In the genomic region with DNA sequence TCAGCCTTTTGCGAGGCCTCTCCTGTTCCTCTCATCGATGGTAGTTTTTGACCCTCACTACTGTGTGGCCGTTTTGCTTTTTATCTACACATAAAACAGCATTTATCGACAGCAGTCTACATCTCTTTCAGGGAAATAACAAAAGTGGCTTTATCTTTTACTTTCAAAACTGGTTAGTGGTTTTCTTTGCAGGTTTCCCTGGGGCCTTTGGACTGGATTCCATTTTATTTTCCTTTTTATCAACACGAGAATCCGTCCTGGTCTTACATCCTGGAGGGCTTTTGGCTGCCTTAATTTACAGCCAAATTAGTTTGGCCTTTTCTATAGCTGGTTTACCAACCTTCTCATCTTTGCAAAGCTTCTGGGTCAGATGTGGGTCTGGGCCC, we compare ENCODE assay signal across 1 cellular context.
TF ChIP-seq lines count a peak whose summit lies in the region.

No MANE protein-coding gene starts in this region.

TF ChIP-seq in SK-N-SH, 30 proteins besides CTCF, POLR2A, EP300 and RAD21 (continued from another document):
- TF ChIP-seq, protein P1, sequence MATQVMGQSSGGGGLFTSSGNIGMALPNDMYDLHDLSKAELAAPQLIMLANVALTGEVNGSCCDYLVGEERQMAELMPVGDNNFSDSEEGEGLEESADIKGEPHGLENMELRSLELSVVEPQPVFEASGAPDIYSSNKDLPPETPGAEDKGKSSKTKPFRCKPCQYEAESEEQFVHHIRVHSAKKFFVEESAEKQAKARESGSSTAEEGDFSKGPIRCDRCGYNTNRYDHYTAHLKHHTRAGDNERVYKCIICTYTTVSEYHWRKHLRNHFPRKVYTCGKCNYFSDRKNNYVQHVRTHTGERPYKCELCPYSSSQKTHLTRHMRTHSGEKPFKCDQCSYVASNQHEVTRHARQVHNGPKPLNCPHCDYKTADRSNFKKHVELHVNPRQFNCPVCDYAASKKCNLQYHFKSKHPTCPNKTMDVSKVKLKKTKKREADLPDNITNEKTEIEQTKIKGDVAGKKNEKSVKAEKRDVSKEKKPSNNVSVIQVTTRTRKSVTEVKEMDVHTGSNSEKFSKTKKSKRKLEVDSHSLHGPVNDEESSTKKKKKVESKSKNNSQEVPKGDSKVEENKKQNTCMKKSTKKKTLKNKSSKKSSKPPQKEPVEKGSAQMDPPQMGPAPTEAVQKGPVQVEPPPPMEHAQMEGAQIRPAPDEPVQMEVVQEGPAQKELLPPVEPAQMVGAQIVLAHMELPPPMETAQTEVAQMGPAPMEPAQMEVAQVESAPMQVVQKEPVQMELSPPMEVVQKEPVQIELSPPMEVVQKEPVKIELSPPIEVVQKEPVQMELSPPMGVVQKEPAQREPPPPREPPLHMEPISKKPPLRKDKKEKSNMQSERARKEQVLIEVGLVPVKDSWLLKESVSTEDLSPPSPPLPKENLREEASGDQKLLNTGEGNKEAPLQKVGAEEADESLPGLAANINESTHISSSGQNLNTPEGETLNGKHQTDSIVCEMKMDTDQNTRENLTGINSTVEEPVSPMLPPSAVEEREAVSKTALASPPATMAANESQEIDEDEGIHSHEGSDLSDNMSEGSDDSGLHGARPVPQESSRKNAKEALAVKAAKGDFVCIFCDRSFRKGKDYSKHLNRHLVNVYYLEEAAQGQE (IDR thresholded peaks at IDR 0.05; ENCODE audit: low read depth, low read length): no peak
- TF ChIP-seq TAF1 (IDR thresholded peaks at IDR 0.05; ENCODE audit: borderline replicate concordance, low read depth, low read length): no peak
TF ChIP-seq in SK-N-SH: peak in this region for 2.
